19 cellular contexts compared by ENCODE assay signal in the genomic region with DNA sequence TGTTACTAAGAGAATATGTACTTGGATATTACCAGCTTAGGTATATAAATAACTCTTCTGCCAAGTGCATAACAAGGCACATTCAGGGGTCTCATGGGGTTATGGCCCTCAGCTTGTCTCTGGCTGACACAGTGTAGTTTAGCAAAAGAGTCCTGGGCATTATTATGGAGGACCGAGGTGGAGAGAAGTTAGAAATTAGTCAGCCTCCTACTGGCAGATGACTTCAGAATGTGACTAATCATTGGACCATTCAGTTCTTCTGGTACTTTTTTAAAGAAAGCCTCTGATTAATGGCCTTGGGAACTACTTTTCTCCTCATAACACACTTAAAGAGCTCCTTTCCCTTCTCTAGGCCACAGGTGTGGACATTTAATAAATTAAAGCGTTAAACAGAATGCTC.
"Had no signal": no experiment of that assay in that cellular context is flagged by ENCODE, and none has a peak within 500 bp of the region (broad histone marks: within the 10 kb centered on the region; RNA-seq: fewer than 3 reads in every experiment).

No MANE protein-coding gene starts in this region.

- H3K9me3 ChIP-seq: neutrophil, right atrium auricular region, vagina had no signal

- H3K27me3 Mint-ChIP-seq: activated CD4-positive, alpha-beta T cell treated with anti-CD3 and anti-CD28 coated beads, Interleukin-2, amount 10 ng/mL, durations not matched to agents 24 days and 14 days; activated naive CD8-positive, alpha-beta T cell treated with anti-CD3 and anti-CD28 coated beads, Interleukin-2, amount 10 ng/mL, durations not matched to agents 7 days and 5 days; stimulated activated naive B cell treated with anti-CD40 and anti-IgM and Interleukin-4, amounts not matched to agents 10 μg/mL and 1 μg/mL and 100 μg/mL, for 72 hours had no signal

- DNase-seq: activated CD4-positive, alpha-beta T cell treated with anti-CD3 and anti-CD28 coated beads, Interleukin-2, amount 10 ng/mL, durations not matched to agents 24 days and 14 days; activated CD4-positive, CD25-positive, alpha-beta regulatory T cell; activated naive CD4-positive, alpha-beta T cell; activated naive CD8-positive, alpha-beta T cell treated with anti-CD3 and anti-CD28 coated beads, Interleukin-2, amount 10 ng/mL, durations not matched to agents 7 days and 5 days; erythroblast; hippocampal formation; left ventricle myocardium superior; mesendoderm; natural killer cell; posterior cingulate gyrus; stimulated activated CD4-positive, alpha-beta T cell treated with anti-CD3 and anti-CD28 coated beads, Interleukin-15, amount 100 ng/mL, for 24 hours; stimulated activated CD4-positive, alpha-beta T cell treated with anti-CD3 and anti-CD28 coated beads, Interleukin-4, amount 100 ng/mL, for 1 hour; stimulated activated naive B cell treated with anti-CD40 and anti-IgM and Interleukin-4, amounts not matched to agents 10 μg/mL and 1 μg/mL and 100 μg/mL, for 72 hours had no signal

- H3K4me3 ChIP-seq: cardiac muscle cell, right atrium auricular region, skin epidermis, tibial nerve, vagina had no signal

- H3K36me3 ChIP-seq: cardiac muscle cell, neutrophil, right atrium auricular region, tibial nerve, vagina had no signal

- H3K4me1 Mint-ChIP-seq: activated CD4-positive, alpha-beta T cell treated with anti-CD3 and anti-CD28 coated beads, Interleukin-2, amount 10 ng/mL, durations not matched to agents 24 days and 14 days; activated naive CD8-positive, alpha-beta T cell treated with anti-CD3 and anti-CD28 coated beads, Interleukin-2, amount 10 ng/mL, durations not matched to agents 7 days and 5 days; natural killer cell; stimulated activated naive B cell treated with anti-CD40 and anti-IgM and Interleukin-4, amounts not matched to agents 10 μg/mL and 1 μg/mL and 100 μg/mL, for 72 hours had no signal

- H3K27me3 ChIP-seq: cardiac muscle cell, neutrophil, right atrium auricular region, tibial nerve, vagina had no signal

- H3K4me1 ChIP-seq: right atrium auricular region, tibial nerve, vagina had no signal

- H3K27ac ChIP-seq: cardiac muscle cell, neutrophil, right atrium auricular region, skin epidermis, tibial nerve, vagina had no signal

- H3K4me3 Mint-ChIP-seq: activated CD4-positive, alpha-beta T cell treated with anti-CD3 and anti-CD28 coated beads, Interleukin-2, amount 10 ng/mL, durations not matched to agents 24 days and 14 days; activated naive CD8-positive, alpha-beta T cell treated with anti-CD3 and anti-CD28 coated beads, Interleukin-2, amount 10 ng/mL, durations not matched to agents 7 days and 5 days; natural killer cell; stimulated activated naive B cell treated with anti-CD40 and anti-IgM and Interleukin-4, amounts not matched to agents 10 μg/mL and 1 μg/mL and 100 μg/mL, for 72 hours had no signal

- H3K36me3 Mint-ChIP-seq: activated naive CD8-positive, alpha-beta T cell treated with anti-CD3 and anti-CD28 coated beads, Interleukin-2, amount 10 ng/mL, durations not matched to agents 7 days and 5 days; natural killer cell; stimulated activated naive B cell treated with anti-CD40 and anti-IgM and Interleukin-4, amounts not matched to agents 10 μg/mL and 1 μg/mL and 100 μg/mL, for 72 hours had no signal

- H3K27ac Mint-ChIP-seq: activated CD4-positive, alpha-beta T cell treated with anti-CD3 and anti-CD28 coated beads, Interleukin-2, amount 10 ng/mL, durations not matched to agents 24 days and 14 days; activated naive CD8-positive, alpha-beta T cell treated with anti-CD3 and anti-CD28 coated beads, Interleukin-2, amount 10 ng/mL, durations not matched to agents 7 days and 5 days; natural killer cell; stimulated activated naive B cell treated with anti-CD40 and anti-IgM and Interleukin-4, amounts not matched to agents 10 μg/mL and 1 μg/mL and 100 μg/mL, for 72 hours had no signal
